Comparison of ENCODE assay signal across 15 cellular contexts in the genomic region with DNA sequence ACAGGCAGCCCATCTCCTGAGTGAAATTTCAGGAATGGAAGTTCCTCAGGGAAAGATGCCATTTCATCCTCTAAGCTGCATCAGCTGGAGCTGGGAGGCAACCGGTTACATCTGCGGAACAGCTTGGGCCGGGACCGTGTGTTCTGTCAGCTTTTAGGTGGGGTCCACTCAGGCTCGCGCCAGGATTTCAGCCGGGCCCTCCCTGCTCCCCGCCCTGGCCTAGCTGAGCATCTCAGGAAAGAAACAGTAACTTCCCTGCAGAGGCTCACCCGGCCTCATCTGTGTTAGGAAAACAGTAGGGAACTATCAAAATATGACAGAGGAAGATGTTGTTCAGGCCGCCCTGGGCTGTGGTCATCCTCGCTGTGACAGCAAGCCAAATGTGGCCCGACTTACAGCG.
"Had no signal": no experiment of that assay in that cellular context is flagged by ENCODE, and none has a peak within 500 bp of the region (broad histone marks: within the 10 kb centered on the region; RNA-seq: fewer than 3 reads in every experiment).

No MANE protein-coding gene starts in this region.

- H3K27ac ChIP-seq: cardiac muscle cell, foreskin keratinocyte, neural progenitor cell, ovary, upper lobe of left lung, WERI-Rb-1 had no signal

- H3K36me3 Mint-ChIP-seq: naive B cell; neural progenitor cell; stimulated activated effector memory CD8-positive, alpha-beta T cell treated with anti-CD3 and anti-CD28 coated beads, Interleukin-12 subunit alpha, Interleukin-12 subunit beta, amount 100 ng/mL, for 72 hours had no signal

- H3K4me1 ChIP-seq: esophagus squamous epithelium, foreskin keratinocyte, upper lobe of left lung had no signal

- H3K4me3 Mint-ChIP-seq: naive B cell; neural progenitor cell; stimulated activated effector memory CD8-positive, alpha-beta T cell treated with anti-CD3 and anti-CD28 coated beads, Interleukin-12 subunit alpha, Interleukin-12 subunit beta, amount 100 ng/mL, for 72 hours; T-helper 17 cell had no signal

- H2AFZ ChIP-seq: neural progenitor cell had no signal

- H3K27me3 ChIP-seq: ovary had no signal

- H3K9me3 Mint-ChIP-seq: naive B cell; neural progenitor cell; stimulated activated effector memory CD8-positive, alpha-beta T cell treated with anti-CD3 and anti-CD28 coated beads, Interleukin-12 subunit alpha, Interleukin-12 subunit beta, amount 100 ng/mL, for 72 hours had no signal

- H3K4me3 ChIP-seq: cardiac muscle cell, esophagus squamous epithelium, neural progenitor cell, ovary, upper lobe of left lung had no signal

- DNase-seq: activated CD4-positive, alpha-beta T cell treated with anti-CD3 and anti-CD28 coated beads, Interleukin-2, amount 50 U/mL, for 48 hours; activated effector memory CD4-positive, alpha-beta T cell treated with Interleukin-2 at 50 U/mL for 16 hours; activated naive CD4-positive, alpha-beta T cell treated with anti-CD3 and anti-CD28 coated beads, Interleukin-2, amount 50 U/mL, for 16 hours; activated T-cell treated with anti-CD3 and anti-CD28 coated beads, Interleukin-2, amount 50 U/mL, for 1 hour; esophagus squamous epithelium; foreskin keratinocyte; head of caudate nucleus; naive B cell; ovary; T-helper 17 cell; WERI-Rb-1 had no signal

- H3K4me1 Mint-ChIP-seq: naive B cell; stimulated activated effector memory CD8-positive, alpha-beta T cell treated with anti-CD3 and anti-CD28 coated beads, Interleukin-12 subunit alpha, Interleukin-12 subunit beta, amount 100 ng/mL, for 72 hours; T-helper 17 cell had no signal

- H3K4me2 ChIP-seq: neural progenitor cell had no signal

- ATAC-seq: foreskin keratinocyte; stimulated activated effector memory CD8-positive, alpha-beta T cell treated with anti-CD3 and anti-CD28 coated beads, Interleukin-12 subunit alpha, Interleukin-12 subunit beta, amount 100 ng/mL, for 72 hours; T-helper 17 cell had no signal

- H3K27ac Mint-ChIP-seq: naive B cell; neural progenitor cell; stimulated activated effector memory CD8-positive, alpha-beta T cell treated with anti-CD3 and anti-CD28 coated beads, Interleukin-12 subunit alpha, Interleukin-12 subunit beta, amount 100 ng/mL, for 72 hours; T-helper 17 cell had no signal

- H3K9me3 ChIP-seq: esophagus squamous epithelium, ovary, upper lobe of left lung had no signal

- H3K9ac ChIP-seq: neural progenitor cell had no signal

- H3K36me3 ChIP-seq: cardiac muscle cell, esophagus squamous epithelium, neural progenitor cell, ovary, upper lobe of left lung, WERI-Rb-1 had no signal
